1 cellular context compared by ENCODE assay signal in genomic region chr20:23628402-23629016, GRCh38.
TF ChIP-seq lines count a peak whose summit lies in the region.

No MANE protein-coding gene starts in this region.

TF ChIP-seq in GM23338, 12 proteins besides CTCF, POLR2A, EP300 and RAD21 (continued from another document):
- no peak for TF ChIP-seq ZNF462 (CRISPR knock-in tag; IDR thresholded peaks at IDR 0.05)
- no peak for TF ChIP-seq REST (IDR thresholded peaks at IDR 0.05; ENCODE audit: unreplicated experiment)
- TF ChIP-seq ZNF331 (CRISPR knock-in tag; IDR thresholded peaks at IDR 0.05; ENCODE audit: low read depth), result no peak
- no peak for TF ChIP-seq JUNB (IDR thresholded peaks at IDR 0.05; ENCODE audit: unreplicated experiment)
- no peak for TF ChIP-seq POLR2AphosphoS5 (IDR thresholded peaks at IDR 0.05; ENCODE audit: low read depth)
